Comparison of ENCODE assay signal across 12 cellular contexts in genomic region chr3:185813691-185814215, GRCh38. TPM values are rescaled to one million over a fixed set of nuclear protein-coding genes. Genes with fewer than 3 reads are reported as not detected.
DNase-seq lines count a peak whose midpoint lies in the region; FAIRE-seq and TF ChIP-seq lines count a peak whose summit lies in the region.
"Had no signal": no experiment of that assay in that cellular context is flagged by ENCODE, and none has a peak within 500 bp of the region (broad histone marks: within the 10 kb centered on the region; RNA-seq: fewer than 3 reads in every experiment).

No MANE protein-coding gene starts in this region.

- FAIRE-seq in H54 (lab: Jason Lieb, UNC) (peak; percentile 99), RCC 7860 (lab: Jason Lieb, UNC) (peak; percentile 72)

- no peak overlapping the region for H4K91ac ChIP-seq in neuronal stem cell (ENCODE audit: low read depth, low read length, poor library complexity)

- H3K9ac ChIP-seq in neuronal stem cell (ENCODE audit: low read depth, low read length, poor library complexity), result no peak overlapping the region

- TF ChIP-seq POLR2A in H54 (IDR thresholded peaks at IDR 0.05; ENCODE audit: low read depth, low read length), result no peak

- TF ChIP-seq CTCF in epithelial cell of esophagus (IDR thresholded peaks at IDR 0.05; ENCODE audit: insufficient read depth, low read depth, low read length, missing control alignments) (no peak), WERI-Rb-1 (IDR thresholded peaks at IDR 0.05; ENCODE audit: low read depth, low read length) (no peak)

- H3K14ac ChIP-seq in neuronal stem cell (ENCODE audit: low read length), result no peak overlapping the region

- no peak overlapping the region for H3K23ac ChIP-seq in neuronal stem cell (ENCODE audit: low read depth, low read length, poor library complexity)

- no peak overlapping the region for H3K18ac ChIP-seq in neuronal stem cell (ENCODE audit: low read length)

- no peak overlapping the region for H3K4ac ChIP-seq in neuronal stem cell (ENCODE audit: low read length)

- DNase-seq in H54 (ENCODE audit: insufficient read length, low spot score), result peak; percentile 50
- peak; percentile 70 for DNase-seq in RCC 7860 (ENCODE audit: low spot score)
- DNase-seq in epithelial cell of esophagus (ENCODE audit: low read depth), result peak; percentile 77
- DNase-seq in neuronal stem cell (ENCODE audit: low spot score), result no peak
- DNase-seq in T1000 (lab: John Stamatoyannopoulos, UW), result no peak
- DNase-seq in WERI-Rb-1, result no peak
- DNase-seq in NCI-H2029 treated with DMSO at 0.1 percent for 48 hours (lab: John Stamatoyannopoulos, UW), result no peak
- DNase-seq in A172 (ENCODE audit: low spot score), result no peak
- DNase-seq: DND-41, NCI-H524, substantia nigra had no signal

- no peak overlapping the region for H3K4me3 ChIP-seq in epithelial cell of esophagus (ENCODE audit: low read length)
- no peak overlapping the region for H3K4me3 ChIP-seq in neuronal stem cell (ENCODE audit: low read length in 2 of 2)
- H3K4me3 ChIP-seq in WERI-Rb-1 (ENCODE audit: low read depth, low read length), result no peak overlapping the region

- H3K9me3 ChIP-seq in neuronal stem cell (replicated peaks in 1 of 2; ENCODE audit: control insufficient read depth in 2 of 2, insufficient read depth in 1 of 2, low read depth in 1 of 2, low read length in 2 of 2), result peaks cover 0 to 3% of the 10 kb centered on the region in 2 donors
- no peaks in the 10 kb centered on the region for H3K9me3 ChIP-seq in WERI-Rb-1 (ENCODE audit: severe bottlenecking)

- peaks cover 20 to 25% of the 10 kb centered on the region in 2 donors for H3K4me1 ChIP-seq in neuronal stem cell (ENCODE audit: control insufficient read depth in 2 of 2, insufficient read depth in 1 of 2, low read depth in 1 of 2, low read length in 2 of 2)

- H2BK12ac ChIP-seq in neuronal stem cell (ENCODE audit: low read length), result no peak overlapping the region

- no peak overlapping the region for H2BK15ac ChIP-seq in neuronal stem cell (ENCODE audit: low read length)

- no peaks in the 10 kb centered on the region for H3K79me1 ChIP-seq in neuronal stem cell (ENCODE audit: low read depth, low read length)

- WGBS in neuronal stem cell (ENCODE audit: extremely low coverage in 2 of 2, insufficient read length in 2 of 2, insufficient replicate concordance in 1 of 2), 2 donors, result no CpG with 5 or more reads among the region's 4 CpGs

- no peak overlapping the region for H2AK5ac ChIP-seq in neuronal stem cell (ENCODE audit: low read depth, low read length)

- H3K4me2 ChIP-seq in neuronal stem cell (ENCODE audit: insufficient read depth, low read length, poor library complexity, severe bottlenecking), result no peak overlapping the region

- H3K36me3 ChIP-seq in neuronal stem cell (replicated peaks in 1 of 2; ENCODE audit: control insufficient read depth in 2 of 2, insufficient read depth in 2 of 2, low read length in 2 of 2), result peaks cover 0 to 28% of the 10 kb centered on the region in 2 donors
- peaks cover 3% of the 10 kb centered on the region; the same call in 1 of the 2 replicates for H3K36me3 ChIP-seq in WERI-Rb-1

- no peak overlapping the region for H2AFZ ChIP-seq in neuronal stem cell (ENCODE audit: low read length)

- no peaks in the 10 kb centered on the region for H3K27me3 ChIP-seq in neuronal stem cell (ENCODE audit: control insufficient read depth in 3 of 3, insufficient read depth in 3 of 3, low read depth in 1 of 3, low read length in 3 of 3)
- H3K27me3 ChIP-seq in WERI-Rb-1 (ENCODE audit: insufficient read depth, low read depth, severe bottlenecking), result no peaks in the 10 kb centered on the region

- no peak overlapping the region for H2BK120ac ChIP-seq in neuronal stem cell (ENCODE audit: low read depth, low read length)

- H2BK5ac ChIP-seq in neuronal stem cell (ENCODE audit: low read length), result no peak overlapping the region

- no peak overlapping the region for H4K8ac ChIP-seq in neuronal stem cell (ENCODE audit: low read depth, low read length)

- H3K27ac ChIP-seq in neuronal stem cell (replicated peaks; ENCODE audit: low read length) (peak overlapping the region; percentile 39), WERI-Rb-1 (no peak overlapping the region)

RNA-seq across cellular contexts. Expression of gene IGF2BP2, which starts 11.1 kb away (rescaled TPM):
- 240 TPM for polyA plus RNA-seq in neuronal stem cell (2013, experiment 1 of 2)
- polyA plus RNA-seq in neuronal stem cell (2013, experiment 2 of 2), result 247 TPM
- 29.7 and 32.8 TPM in 2 replicates for total RNA-seq in A172 (2014; rRNA removed; shearing (Covaris generic))
- polyA plus RNA-seq: IgD-negative memory B cell had no signal

Comparison
In these comparisons a context has a peak if more than half of its experiments do, and no peak if none do; other contexts are left out.
1. DNase-seq: peak in H54 (single experiment), RCC 7860 (single experiment) and epithelial cell of esophagus (single experiment); none in neuronal stem cell (single experiment), T1000 (single experiment), WERI-Rb-1 (single experiment), NCI-H2029 treated with DMSO at 0.1 percent for 48 hours (single experiment) and A172 (single experiment).